Comparison of ENCODE assay signal across 19 cellular contexts in genomic region chr11:498297-499181, GRCh38. TPM values are rescaled to one million over a fixed set of nuclear protein-coding genes. Genes with fewer than 3 reads are reported as not detected.
A peak's percentile ranks its signal among the peaks of the same experiment; 100 is the strongest.
DNase-seq lines count a peak whose midpoint lies in the region; ATAC-seq and TF ChIP-seq lines count a peak whose summit lies in the region.
"Had no signal": no experiment of that assay in that cellular context is flagged by ENCODE, and none has a peak within 500 bp of the region (broad histone marks: within the 10 kb centered on the region; RNA-seq: fewer than 3 reads in every experiment).

No MANE protein-coding gene starts in this region.

- no peaks in the 10 kb centered on the region for H3K9me3 Mint-ChIP-seq in activated naive CD8-positive, alpha-beta T cell (ENCODE audit: low read depth)
- no peaks in the 10 kb centered on the region for H3K9me3 Mint-ChIP-seq in activated naive CD8-positive, alpha-beta T cell treated with anti-CD3 and anti-CD28 coated beads for 36 hours
- H3K9me3 Mint-ChIP-seq in endodermal cell = peaks cover 11% of the 10 kb centered on the region
- no peaks in the 10 kb centered on the region for H3K9me3 Mint-ChIP-seq in stimulated activated naive B cell treated with anti-CD40 and anti-IgM and Interleukin-4, amounts not matched to agents 10 μg/mL and 1 μg/mL and 100 μg/mL, for 72 hours

- TF ChIP-seq CTCF in endodermal cell (conservative IDR thresholded peaks at IDR 0.05) = no peak

- peaks cover 6% of the 10 kb centered on the region for H3K4me1 Mint-ChIP-seq in activated naive CD8-positive, alpha-beta T cell (ENCODE audit: low read depth)
- peaks cover 8% of the 10 kb centered on the region for H3K4me1 Mint-ChIP-seq in activated naive CD8-positive, alpha-beta T cell treated with anti-CD3 and anti-CD28 coated beads for 36 hours
- H3K4me1 Mint-ChIP-seq in endodermal cell = no peaks in the 10 kb centered on the region
- H3K4me1 Mint-ChIP-seq in stimulated activated naive B cell treated with anti-CD40 and anti-IgM and Interleukin-4, amounts not matched to agents 10 μg/mL and 1 μg/mL and 100 μg/mL, for 72 hours = peaks cover 19 to 36% of the 10 kb centered on the region in 2 donors

- H3K27ac Mint-ChIP-seq in activated naive CD8-positive, alpha-beta T cell = peak overlapping the region; percentile 64
- no peak overlapping the region for H3K27ac Mint-ChIP-seq in activated naive CD8-positive, alpha-beta T cell treated with anti-CD3 and anti-CD28 coated beads for 36 hours
- no peak overlapping the region for H3K27ac Mint-ChIP-seq in endodermal cell
- H3K27ac Mint-ChIP-seq in stimulated activated naive B cell treated with anti-CD40 and anti-IgM and Interleukin-4, amounts not matched to agents 10 μg/mL and 1 μg/mL and 100 μg/mL, for 72 hours = peak overlapping the region; percentile 81

- H3K27me3 ChIP-seq in endodermal cell (ENCODE audit: control insufficient read depth, insufficient read depth, low read length, poor library complexity, severe bottlenecking) = no peaks in the 10 kb centered on the region
- H3K27me3 ChIP-seq: SJSA1, uterus had no signal

- H3K9ac ChIP-seq in endodermal cell (ENCODE audit: extremely low read depth, low read length, poor library complexity, severe bottlenecking) = no peak overlapping the region

- 92 to 93% methylated on average over 16 to 39 of the region's 39 CpGs for WGBS in endodermal cell (ENCODE audit: insufficient coverage in 1 of 2, insufficient read length in 1 of 2), 2 experiments

- no peaks in the 10 kb centered on the region for H3K27me3 Mint-ChIP-seq in activated naive CD8-positive, alpha-beta T cell
- no peaks in the 10 kb centered on the region for H3K27me3 Mint-ChIP-seq in activated naive CD8-positive, alpha-beta T cell treated with anti-CD3 and anti-CD28 coated beads for 36 hours
- no peaks in the 10 kb centered on the region for H3K27me3 Mint-ChIP-seq in endodermal cell (ENCODE audit: insufficient read depth)
- no peaks in the 10 kb centered on the region for H3K27me3 Mint-ChIP-seq in stimulated activated naive B cell treated with anti-CD40 and anti-IgM and Interleukin-4, amounts not matched to agents 10 μg/mL and 1 μg/mL and 100 μg/mL, for 72 hours

- H3K36me3 ChIP-seq in endodermal cell (ENCODE audit: control insufficient read depth, insufficient read depth, low read length) = peaks cover 48% of the 10 kb centered on the region
- H3K36me3 ChIP-seq: uterus had no signal

- ATAC-seq in stimulated activated naive B cell treated with anti-CD40 and anti-IgM and Interleukin-4, amounts not matched to agents 10 μg/mL and 1 μg/mL and 100 μg/mL, for 72 hours (replicated peaks) = no peak
- ATAC-seq in HG02588 (IDR thresholded peaks at IDR 0.05; ENCODE audit: unreplicated experiment) = no peak
- ATAC-seq: esophagus mucosa had no signal

- H3K9me3 ChIP-seq in endodermal cell (ENCODE audit: control insufficient read depth, low read length) = peaks cover 5% of the 10 kb centered on the region
- H3K9me3 ChIP-seq: A549, SJSA1, uterus had no signal

- DNase-seq in activated naive CD8-positive, alpha-beta T cell treated with anti-CD3 and anti-CD28 coated beads for 36 hours = no peak
- peak; percentile 33 for DNase-seq in endodermal cell
- DNase-seq in stimulated activated naive B cell treated with anti-CD40 and anti-IgM and Interleukin-4, amounts not matched to agents 10 μg/mL and 1 μg/mL and 100 μg/mL, for 72 hours = no peak
- DNase-seq in stimulated activated CD4-positive, alpha-beta T cell treated with anti-CD3 and anti-CD28 coated beads, Interleukin-1b, Interleukin-23, amount 100 ng/mL, for 48 hours = no peak
- DNase-seq: activated CD4-positive, CD25-positive, alpha-beta regulatory T cell treated with anti-CD3 and anti-CD28 coated beads, Interleukin-2, amount 50 U/mL, for 72 hours; activated CD8-positive, alpha-beta memory T cell treated with anti-CD3 and anti-CD28 coated beads, Interleukin-2, amount 50 U/mL, for 4 hours; activated naive CD4-positive, alpha-beta T cell; DND-41; mesenchymal stem cell; NCI-H2081; NCI-H510A treated with DMSO at 0.1 percent for 48 hours; T-helper 9 cell had no signal

- no peak overlapping the region for H3K27ac ChIP-seq in endodermal cell (ENCODE audit: low read depth, low read length)
- H3K27ac ChIP-seq: A549, SJSA1, uterus had no signal

- H3K36me3 Mint-ChIP-seq in activated naive CD8-positive, alpha-beta T cell = peaks cover 10% of the 10 kb centered on the region
- peaks cover 24% of the 10 kb centered on the region for H3K36me3 Mint-ChIP-seq in activated naive CD8-positive, alpha-beta T cell treated with anti-CD3 and anti-CD28 coated beads for 36 hours
- H3K36me3 Mint-ChIP-seq in endodermal cell (ENCODE audit: low read depth) = peaks cover 53% of the 10 kb centered on the region
- peaks cover 59 to 66% of the 10 kb centered on the region in 2 donors for H3K36me3 Mint-ChIP-seq in stimulated activated naive B cell treated with anti-CD40 and anti-IgM and Interleukin-4, amounts not matched to agents 10 μg/mL and 1 μg/mL and 100 μg/mL, for 72 hours

- no peak overlapping the region for H3K4me3 ChIP-seq in endodermal cell (ENCODE audit: low read length)
- H3K4me3 ChIP-seq: A549, SJSA1, uterus had no signal

- no peak overlapping the region for H3K4me3 Mint-ChIP-seq in activated naive CD8-positive, alpha-beta T cell
- H3K4me3 Mint-ChIP-seq in activated naive CD8-positive, alpha-beta T cell treated with anti-CD3 and anti-CD28 coated beads for 36 hours = no peak overlapping the region
- no peak overlapping the region for H3K4me3 Mint-ChIP-seq in endodermal cell
- H3K4me3 Mint-ChIP-seq in stimulated activated naive B cell treated with anti-CD40 and anti-IgM and Interleukin-4, amounts not matched to agents 10 μg/mL and 1 μg/mL and 100 μg/mL, for 72 hours = no peak overlapping the region
- H3K4me3 Mint-ChIP-seq: nephron had no signal

- no peaks in the 10 kb centered on the region for H3K4me1 ChIP-seq in endodermal cell (ENCODE audit: control insufficient read depth, insufficient read depth, low read length)
- H3K4me1 ChIP-seq: A549, SJSA1 had no signal

RNA-seq across cellular contexts. Expression of gene RNH1, which starts 8.5 kb away (rescaled TPM):
- 10 to 100 TPM; 94.7 to 97.2 TPM for total RNA-seq in activated naive CD8-positive, alpha-beta T cell treated with anti-CD3 and anti-CD28 coated beads for 36 hours
- total RNA-seq in endodermal cell = 10 to 100 TPM; 42.7 to 43.2 TPM
- polyA plus RNA-seq in endodermal cell (2013, experiment 1 of 2) = 43.7 TPM
- polyA plus RNA-seq in endodermal cell (2013, experiment 2 of 2) = 42.8 TPM

RNA-seq across cellular contexts. Expression of gene HRAS, which starts 36.8 kb away (rescaled TPM):
- 10 to 100 TPM; 46.0 to 48.7 TPM for total RNA-seq in activated naive CD8-positive, alpha-beta T cell treated with anti-CD3 and anti-CD28 coated beads for 36 hours
- total RNA-seq in endodermal cell = 10 to 100 TPM; 64.8 to 68.2 TPM
- polyA plus RNA-seq in endodermal cell (2013, experiment 1 of 2) = 48.8 TPM
- 45.1 TPM for polyA plus RNA-seq in endodermal cell (2013, experiment 2 of 2)

RNA-seq across cellular contexts. Expression of gene LRRC56, which starts 38.8 kb away (rescaled TPM):
- 1 to 10 TPM; 1.4 to 2.2 TPM for total RNA-seq in activated naive CD8-positive, alpha-beta T cell treated with anti-CD3 and anti-CD28 coated beads for 36 hours
- total RNA-seq in endodermal cell = 1 to 10 TPM; 3.0 to 4.3 TPM
- 0.93 TPM for polyA plus RNA-seq in endodermal cell (2013, experiment 1 of 2)
- 1.3 TPM for polyA plus RNA-seq in endodermal cell (2013, experiment 2 of 2)

RNA-seq across cellular contexts. Expression of gene PTDSS2, which starts 48.5 kb away (rescaled TPM):
- total RNA-seq in activated naive CD8-positive, alpha-beta T cell treated with anti-CD3 and anti-CD28 coated beads for 36 hours = 10 to 100 TPM; 17.3 to 18.2 TPM
- total RNA-seq in endodermal cell = 10 to 100 TPM; 55.2 to 56.1 TPM
- polyA plus RNA-seq in endodermal cell (2013, experiment 1 of 2) = 37.5 TPM
- polyA plus RNA-seq in endodermal cell (2013, experiment 2 of 2) = 32.8 TPM

RNA-seq across cellular contexts. Expression of gene ANO9, which starts 56.7 kb away (rescaled TPM):
- total RNA-seq in activated naive CD8-positive, alpha-beta T cell treated with anti-CD3 and anti-CD28 coated beads for 36 hours = 10 to 100 TPM; 22.2 to 22.9 TPM
- 10 to 100 TPM; 16.8 to 17.8 TPM for total RNA-seq in endodermal cell
- 1.2 TPM for polyA plus RNA-seq in endodermal cell (2013, experiment 1 of 2)
- polyA plus RNA-seq in endodermal cell (2013, experiment 2 of 2) = 0.50 TPM
- total RNA-seq: SJSA1 had no signal

Comparison
In these comparisons a context has a peak if more than half of its experiments do, and no peak if none do; other contexts are left out.
1. H3K27ac Mint-ChIP-seq: peak in activated naive CD8-positive, alpha-beta T cell (single experiment) and stimulated activated naive B cell treated with anti-CD40 and anti-IgM and Interleukin-4, amounts not matched to agents 10 μg/mL and 1 μg/mL and 100 μg/mL, for 72 hours (single experiment); none in activated naive CD8-positive, alpha-beta T cell treated with anti-CD3 and anti-CD28 coated beads for 36 hours (single experiment) and endodermal cell (single experiment).